ENCODE assay signal across 1 cellular context in the genomic region with DNA sequence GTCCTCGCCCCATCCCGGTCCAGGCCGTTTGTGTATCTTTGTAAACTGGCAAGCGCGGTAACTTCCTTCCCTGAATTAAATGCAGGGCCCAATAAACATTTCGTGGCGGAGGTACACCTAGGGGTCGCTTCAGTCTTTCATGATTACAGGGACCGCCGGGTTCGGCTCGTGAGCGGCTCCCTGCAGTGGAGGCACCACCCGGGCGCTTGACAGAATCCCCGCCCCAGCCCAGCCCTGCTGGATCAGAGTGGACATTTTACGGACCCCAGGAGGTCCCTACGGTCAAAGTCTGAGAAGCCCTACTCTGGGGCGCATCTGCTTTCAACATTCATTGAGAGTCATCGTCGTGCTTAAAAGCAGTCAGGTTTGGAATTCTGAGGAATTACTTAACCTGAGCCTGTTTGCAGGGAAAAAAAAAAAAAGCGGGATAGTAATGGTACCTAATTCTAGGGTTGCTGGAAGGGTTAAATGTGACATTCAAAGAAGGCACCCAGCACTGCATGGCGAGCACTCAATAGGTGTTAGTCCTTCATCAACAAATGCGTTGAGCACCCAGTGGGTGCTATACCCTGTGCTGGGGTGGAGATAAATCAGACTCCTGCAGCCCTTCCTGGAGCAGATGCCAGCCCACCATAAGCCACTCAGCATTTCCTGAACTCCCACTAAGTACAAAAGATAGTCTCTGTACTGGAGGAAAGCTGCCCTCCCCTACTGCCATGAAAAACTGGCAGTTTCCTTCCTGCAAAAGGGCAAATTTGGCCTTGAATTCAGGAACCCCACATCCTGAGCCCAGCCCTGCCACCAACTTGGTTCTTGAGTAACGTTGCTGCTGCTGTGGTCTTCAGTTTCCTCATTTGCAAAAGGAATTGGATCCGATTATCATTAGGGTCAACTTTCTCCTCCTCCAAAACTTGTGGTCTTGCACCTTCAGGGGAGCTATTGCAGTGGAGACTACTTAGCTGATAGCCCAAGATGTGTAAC.
A peak's percentile ranks its signal among the peaks of the same experiment; 100 is the strongest.
TF ChIP-seq lines count a peak whose summit lies in the region.

No MANE protein-coding gene starts in this region.

TF ChIP-seq in HEK293, 187 proteins besides CTCF, POLR2A, EP300 and RAD21 (continued from another document and continues in another):
- 0 out of 2 replicates have a peak, but pooled peaks have one; percentile 8 for TF ChIP-seq ZBTB17 (tag by site-specific recombination; IDR thresholded peaks at IDR 0.05)
- no peak for TF ChIP-seq HOXA7 (CRISPR knock-in tag; IDR thresholded peaks at IDR 0.05; ENCODE audit: borderline replicate concordance)
- TF ChIP-seq ZSCAN16 (tag by site-specific recombination; IDR thresholded peaks at IDR 0.05) = no peak
- no peak for TF ChIP-seq ZNF138 (tag by site-specific recombination; IDR thresholded peaks at IDR 0.05; ENCODE audit: borderline replicate concordance)
- no peak for TF ChIP-seq ZNF658 (tag by site-specific recombination; IDR thresholded peaks at IDR 0.05)
- TF ChIP-seq KLF1 (tag by site-specific recombination; IDR thresholded peaks at IDR 0.05) = peak; percentile 81
- TF ChIP-seq REPIN1 (tag by site-specific recombination; IDR thresholded peaks at IDR 0.05; ENCODE audit: low read depth) = no peak
- TF ChIP-seq OSR2 (tag by site-specific recombination; IDR thresholded peaks at IDR 0.05) = no peak
- TF ChIP-seq ZNF19 (tag by site-specific recombination; IDR thresholded peaks at IDR 0.05; ENCODE audit: low read depth) = no peak
- TF ChIP-seq, protein P1, sequence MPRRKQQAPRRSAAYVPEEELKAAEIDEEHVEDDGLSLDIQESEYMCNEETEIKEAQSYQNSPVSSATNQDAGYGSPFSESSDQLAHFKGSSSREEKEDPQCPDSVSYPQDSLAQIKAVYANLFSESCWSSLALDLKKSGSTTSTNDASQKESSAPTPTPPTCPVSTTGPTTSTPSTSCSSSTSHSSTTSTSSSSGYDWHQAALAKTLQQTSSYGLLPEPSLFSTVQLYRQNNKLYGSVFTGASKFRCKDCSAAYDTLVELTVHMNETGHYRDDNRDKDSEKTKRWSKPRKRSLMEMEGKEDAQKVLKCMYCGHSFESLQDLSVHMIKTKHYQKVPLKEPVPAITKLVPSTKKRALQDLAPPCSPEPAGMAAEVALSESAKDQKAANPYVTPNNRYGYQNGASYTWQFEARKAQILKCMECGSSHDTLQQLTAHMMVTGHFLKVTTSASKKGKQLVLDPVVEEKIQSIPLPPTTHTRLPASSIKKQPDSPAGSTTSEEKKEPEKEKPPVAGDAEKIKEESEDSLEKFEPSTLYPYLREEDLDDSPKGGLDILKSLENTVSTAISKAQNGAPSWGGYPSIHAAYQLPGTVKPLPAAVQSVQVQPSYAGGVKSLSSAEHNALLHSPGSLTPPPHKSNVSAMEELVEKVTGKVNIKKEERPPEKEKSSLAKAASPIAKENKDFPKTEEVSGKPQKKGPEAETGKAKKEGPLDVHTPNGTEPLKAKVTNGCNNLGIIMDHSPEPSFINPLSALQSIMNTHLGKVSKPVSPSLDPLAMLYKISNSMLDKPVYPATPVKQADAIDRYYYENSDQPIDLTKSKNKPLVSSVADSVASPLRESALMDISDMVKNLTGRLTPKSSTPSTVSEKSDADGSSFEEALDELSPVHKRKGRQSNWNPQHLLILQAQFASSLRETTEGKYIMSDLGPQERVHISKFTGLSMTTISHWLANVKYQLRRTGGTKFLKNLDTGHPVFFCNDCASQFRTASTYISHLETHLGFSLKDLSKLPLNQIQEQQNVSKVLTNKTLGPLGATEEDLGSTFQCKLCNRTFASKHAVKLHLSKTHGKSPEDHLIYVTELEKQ (tag by site-specific recombination; IDR thresholded peaks at IDR 0.05; ENCODE audit: borderline replicate concordance) = no peak
- TF ChIP-seq, protein P2, sequence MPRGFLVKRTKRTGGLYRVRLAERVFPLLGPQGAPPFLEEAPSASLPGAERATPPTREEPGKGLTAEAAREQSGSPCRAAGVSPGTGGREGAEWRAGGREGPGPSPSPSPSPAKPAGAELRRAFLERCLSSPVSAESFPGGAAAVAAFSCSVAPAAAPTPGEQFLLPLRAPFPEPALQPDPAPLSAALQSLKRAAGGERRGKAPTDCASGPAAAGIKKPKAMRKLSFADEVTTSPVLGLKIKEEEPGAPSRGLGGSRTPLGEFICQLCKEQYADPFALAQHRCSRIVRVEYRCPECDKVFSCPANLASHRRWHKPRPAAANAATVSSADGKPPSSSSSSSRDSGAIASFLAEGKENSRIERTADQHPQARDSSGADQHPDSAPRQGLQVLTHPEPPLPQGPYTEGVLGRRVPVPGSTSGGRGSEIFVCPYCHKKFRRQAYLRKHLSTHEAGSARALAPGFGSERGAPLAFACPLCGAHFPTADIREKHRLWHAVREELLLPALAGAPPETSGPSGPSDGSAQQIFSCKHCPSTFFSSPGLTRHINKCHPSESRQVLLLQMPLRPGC (tag by site-specific recombination; IDR thresholded peaks at IDR 0.05) = no peak
- TF ChIP-seq ZNF433 (tag by site-specific recombination; IDR thresholded peaks at IDR 0.05; ENCODE audit: low read depth) = no peak
- TF ChIP-seq, protein P3, sequence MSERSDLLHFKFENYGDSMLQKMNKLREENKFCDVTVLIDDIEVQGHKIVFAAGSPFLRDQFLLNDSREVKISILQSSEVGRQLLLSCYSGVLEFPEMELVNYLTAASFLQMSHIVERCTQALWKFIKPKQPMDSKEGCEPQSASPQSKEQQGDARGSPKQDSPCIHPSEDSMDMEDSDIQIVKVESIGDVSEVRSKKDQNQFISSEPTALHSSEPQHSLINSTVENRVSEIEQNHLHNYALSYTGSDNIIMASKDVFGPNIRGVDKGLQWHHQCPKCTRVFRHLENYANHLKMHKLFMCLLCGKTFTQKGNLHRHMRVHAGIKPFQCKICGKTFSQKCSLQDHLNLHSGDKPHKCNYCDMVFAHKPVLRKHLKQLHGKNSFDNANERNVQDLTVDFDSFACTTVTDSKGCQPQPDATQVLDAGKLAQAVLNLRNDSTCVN (tag by site-specific recombination; optimal IDR thresholded peaks at IDR 0.05) = peak; percentile 32
- TF ChIP-seq ZNF2 (tag by site-specific recombination; IDR thresholded peaks at IDR 0.05) = 0 out of 2 replicates have a peak, but pooled peaks have one; percentile 14
- TF ChIP-seq ZNF248 (tag by site-specific recombination; IDR thresholded peaks at IDR 0.05) = no peak
- no peak for TF ChIP-seq ZNF112 (tag by site-specific recombination; IDR thresholded peaks at IDR 0.05)
- TF ChIP-seq, protein P4, sequence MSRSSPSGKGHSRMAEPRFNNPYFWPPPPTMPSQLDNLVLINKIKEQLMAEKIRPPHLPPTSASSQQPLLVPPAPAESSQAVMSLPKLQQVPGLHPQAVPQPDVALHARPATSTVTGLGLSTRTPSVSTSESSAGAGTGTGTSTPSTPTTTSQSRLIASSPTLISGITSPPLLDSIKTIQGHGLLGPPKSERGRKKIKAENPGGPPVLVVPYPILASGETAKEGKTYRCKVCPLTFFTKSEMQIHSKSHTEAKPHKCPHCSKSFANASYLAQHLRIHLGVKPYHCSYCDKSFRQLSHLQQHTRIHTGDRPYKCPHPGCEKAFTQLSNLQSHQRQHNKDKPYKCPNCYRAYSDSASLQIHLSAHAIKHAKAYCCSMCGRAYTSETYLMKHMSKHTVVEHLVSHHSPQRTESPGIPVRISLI (tag by site-specific recombination; IDR thresholded peaks at IDR 0.05) = no peak
- TF ChIP-seq OVOL3 (tag by site-specific recombination; IDR thresholded peaks at IDR 0.05) = no peak
- no peak for TF ChIP-seq ZNF366 (tag by site-specific recombination; conservative IDR thresholded peaks at IDR 0.05)
- TF ChIP-seq ZNF777 (tag by site-specific recombination; IDR thresholded peaks at IDR 0.05; ENCODE audit: borderline replicate concordance) = no peak
- no peak for TF ChIP-seq YY2 (tag by site-specific recombination; IDR thresholded peaks at IDR 0.05)
- peak; percentile 88 for TF ChIP-seq ZBTB48 (tag by site-specific recombination; IDR thresholded peaks at IDR 0.05)
- no peak for TF ChIP-seq ZNF24 (tag by site-specific recombination; IDR thresholded peaks at IDR 0.05)
- no peak for TF ChIP-seq ZNF114 (tag by site-specific recombination; IDR thresholded peaks at IDR 0.05)
- TF ChIP-seq, protein P5, sequence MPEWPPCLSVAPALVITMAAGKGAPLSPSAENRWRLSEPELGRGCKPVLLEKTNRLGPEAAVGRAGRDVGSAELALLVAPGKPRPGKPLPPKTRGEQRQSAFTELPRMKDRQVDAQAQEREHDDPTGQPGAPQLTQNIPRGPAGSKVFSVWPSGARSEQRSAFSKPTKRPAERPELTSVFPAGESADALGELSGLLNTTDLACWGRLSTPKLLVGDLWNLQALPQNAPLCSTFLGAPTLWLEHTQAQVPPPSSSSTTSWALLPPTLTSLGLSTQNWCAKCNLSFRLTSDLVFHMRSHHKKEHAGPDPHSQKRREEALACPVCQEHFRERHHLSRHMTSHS (tag by site-specific recombination; IDR thresholded peaks at IDR 0.05) = no peak
- TF ChIP-seq ZNF549 (tag by site-specific recombination; IDR thresholded peaks at IDR 0.05) = no peak
- TF ChIP-seq ZNF600 (tag by site-specific recombination; IDR thresholded peaks at IDR 0.05) = no peak
- no peak for TF ChIP-seq ZNF791 (tag by site-specific recombination; IDR thresholded peaks at IDR 0.05)
- TF ChIP-seq HOXC10 (CRISPR knock-in tag; IDR thresholded peaks at IDR 0.05) = no peak
- no peak for TF ChIP-seq ZNF184 (tag by site-specific recombination; IDR thresholded peaks at IDR 0.05)
- no peak for TF ChIP-seq HOXD13 (CRISPR knock-in tag; IDR thresholded peaks at IDR 0.05; ENCODE audit: borderline replicate concordance)
- TF ChIP-seq, protein P6, sequence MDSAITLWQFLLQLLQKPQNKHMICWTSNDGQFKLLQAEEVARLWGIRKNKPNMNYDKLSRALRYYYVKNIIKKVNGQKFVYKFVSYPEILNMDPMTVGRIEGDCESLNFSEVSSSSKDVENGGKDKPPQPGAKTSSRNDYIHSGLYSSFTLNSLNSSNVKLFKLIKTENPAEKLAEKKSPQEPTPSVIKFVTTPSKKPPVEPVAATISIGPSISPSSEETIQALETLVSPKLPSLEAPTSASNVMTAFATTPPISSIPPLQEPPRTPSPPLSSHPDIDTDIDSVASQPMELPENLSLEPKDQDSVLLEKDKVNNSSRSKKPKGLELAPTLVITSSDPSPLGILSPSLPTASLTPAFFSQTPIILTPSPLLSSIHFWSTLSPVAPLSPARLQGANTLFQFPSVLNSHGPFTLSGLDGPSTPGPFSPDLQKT (IDR thresholded peaks at IDR 0.05; ENCODE audit: borderline replicate concordance, low read depth, low read length) = no peak
- TF ChIP-seq, protein P7, sequence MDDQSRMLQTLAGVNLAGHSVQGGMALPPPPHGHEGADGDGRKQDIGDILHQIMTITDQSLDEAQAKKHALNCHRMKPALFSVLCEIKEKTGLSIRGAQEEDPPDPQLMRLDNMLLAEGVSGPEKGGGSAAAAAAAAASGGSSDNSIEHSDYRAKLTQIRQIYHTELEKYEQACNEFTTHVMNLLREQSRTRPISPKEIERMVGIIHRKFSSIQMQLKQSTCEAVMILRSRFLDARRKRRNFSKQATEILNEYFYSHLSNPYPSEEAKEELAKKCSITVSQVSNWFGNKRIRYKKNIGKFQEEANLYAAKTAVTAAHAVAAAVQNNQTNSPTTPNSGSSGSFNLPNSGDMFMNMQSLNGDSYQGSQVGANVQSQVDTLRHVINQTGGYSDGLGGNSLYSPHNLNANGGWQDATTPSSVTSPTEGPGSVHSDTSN (CRISPR knock-in tag; IDR thresholded peaks at IDR 0.05) = no peak
- peak; percentile 50; the same call in 1 of the 2 replicates for TF ChIP-seq ZBTB20 (tag by site-specific recombination; IDR thresholded peaks at IDR 0.05)
- peak; percentile 39; the same call in 1 of the 2 replicates for TF ChIP-seq ZNF341 (tag by site-specific recombination; IDR thresholded peaks at IDR 0.05; ENCODE audit: low read depth)
- TF ChIP-seq ZNF133 (tag by site-specific recombination; IDR thresholded peaks at IDR 0.05) = no peak
- TF ChIP-seq TRIM28 (IDR thresholded peaks at IDR 0.05; ENCODE audit: borderline replicate concordance, low read length) = no peak
- TF ChIP-seq ZNF292 (tag by site-specific recombination; IDR thresholded peaks at IDR 0.05; ENCODE audit: borderline replicate concordance, low read depth) = no peak
- no peak for TF ChIP-seq ZNF558 (tag by site-specific recombination; IDR thresholded peaks at IDR 0.05)
- no peak for TF ChIP-seq ZNF555 (tag by site-specific recombination; conservative IDR thresholded peaks at IDR 0.05)
- TF ChIP-seq WT1 (tag by site-specific recombination; IDR thresholded peaks at IDR 0.05) = 0 out of 2 replicates have a peak, but pooled peaks have one; percentile 28
- peak; percentile 15; the same call in 1 of the 2 replicates for TF ChIP-seq KLF7 (tag by site-specific recombination; IDR thresholded peaks at IDR 0.05; ENCODE audit: borderline replicate concordance)
- TF ChIP-seq ZNF324 (tag by site-specific recombination; IDR thresholded peaks at IDR 0.05) = no peak
- no peak for TF ChIP-seq GLI2 (tag by site-specific recombination; IDR thresholded peaks at IDR 0.05; ENCODE audit: borderline replicate concordance, low read depth)
- TF ChIP-seq ZNF560 (tag by site-specific recombination; IDR thresholded peaks at IDR 0.05; ENCODE audit: borderline replicate concordance) = no peak
- TF ChIP-seq ZNF23 (tag by site-specific recombination; IDR thresholded peaks at IDR 0.05; ENCODE audit: borderline replicate concordance) = no peak
- peak; percentile 61; the same call in 1 of the 2 replicates for TF ChIP-seq GLIS2 (tag by site-specific recombination; IDR thresholded peaks at IDR 0.05)
- TF ChIP-seq ZNF175 (tag by site-specific recombination; IDR thresholded peaks at IDR 0.05) = no peak
- TF ChIP-seq ZSCAN30 (tag by site-specific recombination; IDR thresholded peaks at IDR 0.05) = no peak
- TF ChIP-seq, protein P8, sequence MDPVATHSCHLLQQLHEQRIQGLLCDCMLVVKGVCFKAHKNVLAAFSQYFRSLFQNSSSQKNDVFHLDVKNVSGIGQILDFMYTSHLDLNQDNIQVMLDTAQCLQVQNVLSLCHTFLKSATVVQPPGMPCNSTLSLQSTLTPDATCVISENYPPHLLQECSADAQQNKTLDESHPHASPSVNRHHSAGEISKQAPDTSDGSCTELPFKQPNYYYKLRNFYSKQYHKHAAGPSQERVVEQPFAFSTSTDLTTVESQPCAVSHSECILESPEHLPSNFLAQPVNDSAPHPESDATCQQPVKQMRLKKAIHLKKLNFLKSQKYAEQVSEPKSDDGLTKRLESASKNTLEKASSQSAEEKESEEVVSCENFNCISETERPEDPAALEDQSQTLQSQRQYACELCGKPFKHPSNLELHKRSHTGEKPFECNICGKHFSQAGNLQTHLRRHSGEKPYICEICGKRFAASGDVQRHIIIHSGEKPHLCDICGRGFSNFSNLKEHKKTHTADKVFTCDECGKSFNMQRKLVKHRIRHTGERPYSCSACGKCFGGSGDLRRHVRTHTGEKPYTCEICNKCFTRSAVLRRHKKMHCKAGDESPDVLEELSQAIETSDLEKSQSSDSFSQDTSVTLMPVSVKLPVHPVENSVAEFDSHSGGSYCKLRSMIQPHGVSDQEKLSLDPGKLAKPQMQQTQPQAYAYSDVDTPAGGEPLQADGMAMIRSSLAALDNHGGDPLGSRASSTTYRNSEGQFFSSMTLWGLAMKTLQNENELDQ (tag by site-specific recombination; IDR thresholded peaks at IDR 0.05; ENCODE audit: low read depth) = no peak
- no peak for TF ChIP-seq SALL2 (tag by site-specific recombination; IDR thresholded peaks at IDR 0.05; ENCODE audit: borderline replicate concordance)
- no peak for TF ChIP-seq ZEB2 (tag by site-specific recombination; IDR thresholded peaks at IDR 0.05)
- TF ChIP-seq ZNF16 (tag by site-specific recombination; IDR thresholded peaks at IDR 0.05; ENCODE audit: low read depth) = no peak
- no peak for TF ChIP-seq ZNF354C (tag by site-specific recombination; IDR thresholded peaks at IDR 0.05; ENCODE audit: borderline replicate concordance, low read depth)
